ENCODE assay signal across 13 cellular contexts in genomic region chr1:214445201-214445600, GRCh38.
DNase-seq lines count a peak whose midpoint lies in the region; ATAC-seq and TF ChIP-seq lines count a peak whose summit lies in the region.
"Had no signal": no experiment of that assay in that cellular context is flagged by ENCODE, and none has a peak within 500 bp of the region (broad histone marks: within the 10 kb centered on the region; RNA-seq: fewer than 3 reads in every experiment).

No MANE protein-coding gene starts in this region.

- intact Hi-C loops in Panc1 (cut with micrococcal nuclease; ENCODE audit: unreplicated experiment) = no loop called here

- DNase-seq in NCI-H82 (lab: John Stamatoyannopoulos, UW) (peak; percentile 61), NCI-H82 treated with DMSO at 0.1 percent for 48 hours (lab: John Stamatoyannopoulos, UW; ENCODE audit: unreplicated experiment) (no peak), Panc1 (ENCODE audit: low read depth, low spot score) (no peak), epithelial cell of prostate (ENCODE audit: low read depth, low spot score) (no peak), smooth muscle cell (lab: John Stamatoyannopoulos, UW; ENCODE audit: unreplicated experiment) (no peak), NCI-H1048 (lab: John Stamatoyannopoulos, UW) (no peak), LoVo (ENCODE audit: low spot score) (no peak), G401 (ENCODE audit: low spot score) (no peak)
- DNase-seq: GF-D8, left cardiac atrium, NCI-H774, occipital lobe had no signal

- H4K20me1 ChIP-seq in smooth muscle cell (ENCODE audit: low read depth) = peaks cover 7% of the 10 kb centered on the region

- ATAC-seq in Panc1 = no peak

- 72% methylated on average over 3 of the region's 3 CpGs for WGBS in smooth muscle cell (ENCODE audit: low lambda C conversion rate)

- H3K27me3 ChIP-seq in Panc1 (ENCODE audit: control insufficient read depth, insufficient read depth, low read length) (no peaks in the 10 kb centered on the region), smooth muscle cell (ENCODE audit: low read depth) (no peaks in the 10 kb centered on the region)
- H3K27me3 ChIP-seq: tibial nerve had no signal

- TF ChIP-seq CTCF in Panc1 (IDR thresholded peaks at IDR 0.05) (no peak), smooth muscle cell (IDR thresholded peaks at IDR 0.05; ENCODE audit: borderline replicate concordance, insufficient read depth, poor library complexity, severe bottlenecking) (no peak)

- H3K4me3 ChIP-seq in Panc1 (ENCODE audit: low read depth in 2 of 2, low read length in 2 of 2) (no peak overlapping the region), smooth muscle cell (no peak overlapping the region)
- H3K4me3 ChIP-seq: tibial nerve had no signal

- H3K79me2 ChIP-seq in smooth muscle cell (ENCODE audit: low read depth) = peaks cover 16% of the 10 kb centered on the region

- BruUV-seq in Panc1 (replicated peaks; lab: Mats Ljungman, UMichigan) = no TSS peak

- H2AFZ ChIP-seq in smooth muscle cell (ENCODE audit: low read depth) = no peak overlapping the region

- in situ Hi-C loops in Panc1 (cut with HindIII; ENCODE audit: low pct_unique_long_range_greater_than_20kb, low sequenced_read_pairs) = no loop called here
- in situ Hi-C loops in G401 (cut with HindIII; ENCODE audit: low sequenced_read_pairs) = no loop called here

- CTCF ChIA-PET in Panc1 (lab: Charles Lee) = no interaction called here

- H3K4me2 ChIP-seq in smooth muscle cell = peak overlapping the region; percentile 77

- peaks cover 8% of the 10 kb centered on the region; the same call in 1 of the 2 replicates for H3K36me3 ChIP-seq in Panc1 (ENCODE audit: control insufficient read depth, insufficient read depth, low read length)
- H3K36me3 ChIP-seq in smooth muscle cell (ENCODE audit: low read depth) = no peaks in the 10 kb centered on the region
- H3K36me3 ChIP-seq: tibial nerve had no signal

- H3F3A ChIP-seq in smooth muscle cell (ENCODE audit: low read depth) = peaks cover 27% of the 10 kb centered on the region

- H3K9me3 ChIP-seq in Panc1 (ENCODE audit: control insufficient read depth, insufficient read depth, low read depth, low read length) = no peaks in the 10 kb centered on the region
- H3K9me3 ChIP-seq in smooth muscle cell (replicated peaks; ENCODE audit: low read depth) = no peaks in the 10 kb centered on the region
- H3K9me3 ChIP-seq: tibial nerve had no signal

- peak overlapping the region; percentile 86 for H3K9ac ChIP-seq in smooth muscle cell (ENCODE audit: low read depth)

- H3K4me1 ChIP-seq in Panc1 (ENCODE audit: control insufficient read depth, insufficient read depth, low read length) (peaks cover 75% of the 10 kb centered on the region), smooth muscle cell (ENCODE audit: low read depth) (peaks cover 39% of the 10 kb centered on the region)

- POLR2A ChIA-PET in Panc1 (lab: Charles Lee) = no interaction called here

- peak overlapping the region; percentile 98 for H3K27ac ChIP-seq in Panc1 (ENCODE audit: low read length)
- peak overlapping the region; percentile 92 for H3K27ac ChIP-seq in epithelial cell of prostate
- peak overlapping the region; percentile 99 for H3K27ac ChIP-seq in smooth muscle cell (ENCODE audit: low read depth)
